11 cellular contexts compared by ENCODE assay signal in the genomic region with DNA sequence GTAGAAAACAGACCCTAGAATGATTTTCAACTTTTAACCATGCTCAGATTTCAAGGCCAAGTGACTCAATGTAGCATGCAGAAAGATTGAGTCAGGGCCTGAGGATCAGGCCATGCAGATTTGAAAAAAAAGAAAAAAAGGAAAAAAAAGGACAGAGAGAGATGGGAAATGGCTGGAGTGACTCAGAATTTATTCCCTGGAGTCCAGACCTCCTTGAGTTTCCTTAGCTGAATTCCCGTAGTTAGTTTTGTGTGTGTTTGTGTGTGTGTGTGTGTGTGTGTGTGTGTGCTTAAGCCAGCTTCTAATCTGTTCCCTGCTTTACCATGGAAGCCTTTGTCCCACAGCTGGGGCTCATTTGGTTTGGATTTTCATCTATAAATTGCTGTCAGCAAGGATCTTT.
DNase-seq lines count a peak whose midpoint lies in the region; ATAC-seq, FAIRE-seq and TF ChIP-seq lines count a peak whose summit lies in the region.
"Had no signal": no experiment of that assay in that cellular context is flagged by ENCODE, and none has a peak within 500 bp of the region (broad histone marks: within the 10 kb centered on the region; RNA-seq: fewer than 3 reads in every experiment).

No MANE protein-coding gene starts in this region.

- H3K27ac ChIP-seq in HCT116 (ENCODE audit: low read depth, low read length) (peak overlapping the region; percentile 64), brain microvascular endothelial cell (peak overlapping the region; percentile 68), testis (peak overlapping the region in 1 of 2 donors; percentile 22), esophagus squamous epithelium (peak overlapping the region in 1 of 4 donors; percentile 46)
- H3K27ac ChIP-seq: transverse colon had no signal

- H3K9me2 ChIP-seq in HCT116 (ENCODE audit: insufficient read depth), result no peaks in the 10 kb centered on the region

- FAIRE-seq in GM12891 (lab: Jason Lieb, UNC), result no peak

- TF ChIP-seq POLR2A in HCT116 (IDR thresholded peaks at IDR 0.05; ENCODE audit: borderline replicate concordance, extremely low read depth, insufficient read depth, insufficient read length) (no peak), testis (IDR thresholded peaks at IDR 0.05) (no peak), esophagus squamous epithelium (IDR thresholded peaks at IDR 0.05) (no peak), GM12891 (IDR thresholded peaks at IDR 0.05; ENCODE audit: low read depth, low read length) (no peak)

- H3K27me3 ChIP-seq in HCT116 (ENCODE audit: insufficient read depth, low read length) (no peaks in the 10 kb centered on the region), brain microvascular endothelial cell (replicated peaks) (no peaks in the 10 kb centered on the region), testis (no peaks in the 10 kb centered on the region), esophagus squamous epithelium (no peaks in the 10 kb centered on the region)
- H3K27me3 ChIP-seq: transverse colon had no signal

- intact Hi-C loops in HCT116 (cut with micrococcal nuclease) (no loop called here), testis (cut with DNase I; ENCODE audit: low total_unique reads) (no loop called here), esophagus squamous epithelium (cut with DNase I) (no loop called here)

- no peak overlapping the region for H3K9ac ChIP-seq in HCT116 (ENCODE audit: low read length)

- no peaks in the 10 kb centered on the region for H4K20me1 ChIP-seq in HCT116 (ENCODE audit: insufficient read depth)

- H3K9me3 ChIP-seq in HCT116 (ENCODE audit: control insufficient read depth in 1 of 2, insufficient read depth in 1 of 2, low read depth in 1 of 2, low read length in 2 of 2) (no peaks in the 10 kb centered on the region), testis (no peaks in the 10 kb centered on the region), esophagus squamous epithelium (no peaks in the 10 kb centered on the region)
- H3K9me3 ChIP-seq: transverse colon had no signal

- CTCF ChIA-PET in HCT116 (lab: Charles Lee), result interaction anchor here (1.2 kb wide), 1 partner anchor 13 kb away, joined by 3 read pairs; no protein-coding TSS in a partner anchor

- DNase-seq in HCT116 (ENCODE audit: low read depth, low spot score), result peak; percentile 8
- peak; percentile 93 for DNase-seq in brain microvascular endothelial cell
- DNase-seq in islet precursor cell, result peak; percentile 80
- DNase-seq in testis, result peak; percentile 20
- DNase-seq in esophagus squamous epithelium (lab: John Stamatoyannopoulos, UW), result no peak
- DNase-seq in GM12891 (ENCODE audit: insufficient read length, low spot score), result no peak
- DNase-seq: activated naive CD8-positive, alpha-beta T cell treated with anti-CD3 and anti-CD28 coated beads for 36 hours; NCI-H446 treated with DMSO at 0.1 percent for 48 hours; transverse colon had no signal

- H3K79me2 ChIP-seq in HCT116 (ENCODE audit: insufficient read depth, low read length), result no peaks in the 10 kb centered on the region

- POLR2A ChIA-PET in HCT116 (lab: Charles Lee), result interaction anchor here (0.5 kb wide), 1 partner anchor 46 kb away, joined by 3 read pairs; no protein-coding TSS in a partner anchor

- RAD21 ChIA-PET in HCT116 (lab: Charles Lee; ENCODE audit: low non-redundant PET in 1 of 2, low total read pairs in 2 of 2, uncharacterized antibody in 2 of 2, unreplicated experiment in 2 of 2), result no interaction called here

- peaks cover 8 to 17% of the 10 kb centered on the region in 2 experiments; a peak in 3 of 4 replicates for H3K4me1 ChIP-seq in HCT116 (ENCODE audit: control insufficient read depth in 1 of 2, insufficient read depth in 2 of 2, low read length in 2 of 2)
- H3K4me1 ChIP-seq in testis, result peaks cover 4% of the 10 kb centered on the region
- H3K4me1 ChIP-seq in esophagus squamous epithelium, result peaks cover 0 to 30% (median 7%) of the 10 kb centered on the region in 3 donors
- H3K4me1 ChIP-seq: transverse colon had no signal

- H3K36me3 ChIP-seq in HCT116 (ENCODE audit: control insufficient read depth in 1 of 2, insufficient read depth in 2 of 2, low read length in 2 of 2), result no peaks in the 10 kb centered on the region
- no peaks in the 10 kb centered on the region for H3K36me3 ChIP-seq in brain microvascular endothelial cell (replicated peaks)
- no peaks in the 10 kb centered on the region for H3K36me3 ChIP-seq in testis (ENCODE audit: low read depth, missing control alignments)
- H3K36me3 ChIP-seq in esophagus squamous epithelium, result no peaks in the 10 kb centered on the region
- H3K36me3 ChIP-seq: transverse colon had no signal

- peak overlapping the region; percentile 6 for H2AFZ ChIP-seq in HCT116 (ENCODE audit: low read depth, low read length, poor library complexity, severe bottlenecking)

- TF ChIP-seq RAD21 in HCT116 (IDR thresholded peaks at IDR 0.05; ENCODE audit: low read depth), result no peak

- peak overlapping the region; percentile 9; the same call in 1 of the 2 replicates for H3K4me2 ChIP-seq in HCT116 (ENCODE audit: low read length)

- WGBS in testis, 2 donors, result 24 to 44% methylated on average over 1 of the region's 1 CpG
- 6 to 33% methylated on average over 1 of the region's 1 CpG for WGBS in esophagus squamous epithelium, 2 donors

- TF ChIP-seq CTCF in HCT116 (IDR thresholded peaks at IDR 0.05 in 2 of 3, conservative IDR thresholded peaks at IDR 0.05 in 1 of 3; ENCODE audit: borderline replicate concordance in 1 of 3, insufficient read depth in 1 of 3, low read depth in 2 of 3, low read length in 2 of 3) (no peak), brain microvascular endothelial cell (IDR thresholded peaks at IDR 0.05; ENCODE audit: low read depth, low read length, missing control alignments) (no peak), testis (IDR thresholded peaks at IDR 0.05) (no peak), esophagus squamous epithelium (IDR thresholded peaks at IDR 0.05) (no peak)

- no TSS peak for BruUV-seq in HCT116 (replicated peaks; lab: Mats Ljungman, UMichigan)

- H3K4me3 ChIP-seq in HCT116 (replicated peaks in 1 of 2; ENCODE audit: low read depth in 1 of 2, low read length in 2 of 2) (no peak overlapping the region), brain microvascular endothelial cell (ENCODE audit: low read depth, low read length) (no peak overlapping the region), testis (no peak overlapping the region), esophagus squamous epithelium (no peak overlapping the region)
- H3K4me3 ChIP-seq: transverse colon had no signal

- in situ Hi-C loops in brain microvascular endothelial cell (cut with HindIII; ENCODE audit: low pct_ligation_motif_present, low sequenced_read_pairs), result no loop called here

- no peak; the same call in 1 of the 2 replicates for ATAC-seq in HCT116
- no peak for ATAC-seq in GM18870 (IDR thresholded peaks at IDR 0.05; ENCODE audit: unreplicated experiment)
- ATAC-seq in GM19324 (IDR thresholded peaks at IDR 0.05; ENCODE audit: low FRiP score, unreplicated experiment), result no peak

TF ChIP-seq in HCT116, 20 proteins besides CTCF, POLR2A, EP300 and RAD21:
- TF ChIP-seq FOSL1 (IDR thresholded peaks at IDR 0.05; ENCODE audit: low read depth) (peak; percentile 52; the same call in 1 of the 2 replicates), POLR2AphosphoS5 (IDR thresholded peaks at IDR 0.05; ENCODE audit: low read depth, low read length) (no peak), JUND (IDR thresholded peaks at IDR 0.05) (peak; percentile 29)
TF ChIP-seq in HCT116: peak in this region for 2.

TF ChIP-seq in GM12891, 5 proteins besides CTCF, POLR2A, EP300 and RAD21:
- TF ChIP-seq POU2F2 (IDR thresholded peaks at IDR 0.05; ENCODE audit: low read depth, low read length), result no peak
- no peak for TF ChIP-seq SPI1 (IDR thresholded peaks at IDR 0.05; ENCODE audit: low read depth, low read length)
- TF ChIP-seq PAX5 (IDR thresholded peaks at IDR 0.05; ENCODE audit: insufficient read depth, low read length, severe bottlenecking), result no peak
- TF ChIP-seq POLR2AphosphoS5 (IDR thresholded peaks at IDR 0.05; ENCODE audit: low read depth, low read length), result no peak
- TF ChIP-seq TAF1 (IDR thresholded peaks at IDR 0.05; ENCODE audit: low read depth, low read length), result no peak

Comparison
In these comparisons a context has a peak if more than half of its experiments do, and no peak if none do; other contexts are left out.
1. DNase-seq: peak in HCT116 (single experiment), brain microvascular endothelial cell (single experiment), islet precursor cell (single experiment) and testis (single experiment); none in esophagus squamous epithelium (single experiment) and GM12891 (single experiment).